ENCODE assay signal across 21 cellular contexts in the genomic region with DNA sequence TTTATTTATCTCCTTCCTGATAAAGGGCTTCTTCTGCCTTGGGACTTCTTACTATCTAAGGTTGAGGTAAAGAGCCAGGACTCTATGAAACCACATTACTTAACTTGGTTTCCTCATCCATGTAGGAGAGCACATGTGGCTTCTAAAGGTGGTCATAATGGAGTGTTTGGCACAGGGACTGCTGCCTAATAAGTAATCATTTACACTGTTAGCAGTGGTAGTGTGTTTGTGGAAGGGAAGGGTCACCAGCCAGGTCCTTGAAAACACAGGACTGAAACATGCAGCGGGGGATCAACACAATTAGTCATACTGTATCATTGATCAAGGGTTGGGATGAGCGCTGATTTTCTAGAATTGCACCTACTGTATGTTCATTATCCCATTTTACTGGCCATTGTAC. TPM values are rescaled to one million over a fixed set of nuclear protein-coding genes. Genes with fewer than 3 reads are reported as not detected.
DNase-seq lines count a peak whose midpoint lies in the region; ATAC-seq, FAIRE-seq and TF ChIP-seq lines count a peak whose summit lies in the region.
"Had no signal": no experiment of that assay in that cellular context is flagged by ENCODE, and none has a peak within 500 bp of the region (broad histone marks: within the 10 kb centered on the region; RNA-seq: fewer than 3 reads in every experiment).

No MANE protein-coding gene starts in this region.

- no peaks in the 10 kb centered on the region for H4K20me1 ChIP-seq in OCI-LY7 (ENCODE audit: insufficient read depth, low read length)

- DNase-seq in Caco-2 (no peak), LNCaP clone FGC (ENCODE audit: low read depth) (no peak), endothelial cell (ENCODE audit: low spot score) (no peak), pancreas (no peak), HUDEP-2 (lab: John Stamatoyannopoulos, UW; ENCODE audit: unreplicated experiment in 76 of 76) (no peak), OCI-LY7 (ENCODE audit: low spot score) (no peak), cortex of kidney (lab: John Stamatoyannopoulos, UW) (no peak), SW 1271 (lab: John Stamatoyannopoulos, UW) (no peak)
- DNase-seq: activated CD8-positive, alpha-beta memory T cell treated with anti-CD3 and anti-CD28 coated beads for 24 hours; activated naive CD4-positive, alpha-beta T cell; activated T-cell treated with anti-CD3 and anti-CD28 coated beads, Interleukin-2, amount 50 U/mL, for 4 hours; GDM1; HCEC 1CT; head of caudate nucleus; KBM-7; NCI-H1417 treated with DMSO at 0.1 percent for 48 hours; NCI-H2081; NCI-H2227 treated with DMSO at 0.1 percent for 48 hours; T-helper 2 cell had no signal

- peak; percentile 23 to 57 (median 43) for ATAC-seq in pancreas
- ATAC-seq: activated T-cell treated with anti-CD3 and anti-CD28 coated beads, Interleukin-2, amount 50 U/mL, for 4 hours; SK-N-SH treated with all-trans-retinoic acid at 6 μM for 48 hours had no signal

- H3K9me3 ChIP-seq in Caco-2 (no peaks in the 10 kb centered on the region), pancreas (no peaks in the 10 kb centered on the region), OCI-LY7 (ENCODE audit: low read length) (no peaks in the 10 kb centered on the region)

- H3K36me3 Mint-ChIP-seq in Caco-2 (ENCODE audit: insufficient read depth, unreplicated experiment) (peaks cover 10% of the 10 kb centered on the region), endothelial cell (ENCODE audit: low read depth, unreplicated experiment) (peaks cover 27% of the 10 kb centered on the region)

- H3K9me3 Mint-ChIP-seq in Caco-2 (ENCODE audit: unreplicated experiment) = no peaks in the 10 kb centered on the region
- no peaks in the 10 kb centered on the region for H3K9me3 Mint-ChIP-seq in endothelial cell (ENCODE audit: unreplicated experiment)
- H3K9me3 Mint-ChIP-seq: activated T-cell treated with anti-CD3 and anti-CD28 coated beads, Interleukin-2, amount 50 U/mL, for 4 hours; stimulated activated naive CD8-positive, alpha-beta T cell treated with anti-CD3 and anti-CD28 coated beads, Interleukin-15, Interleukin-2, amounts not matched to agents 100 ng/mL and 50 ng/mL, for 24 hours had no signal

- no peak for TF ChIP-seq CTCF in Caco-2 (IDR thresholded peaks at IDR 0.05; ENCODE audit: insufficient read depth in 1 of 2, low read depth in 1 of 2, low read length in 1 of 2, severe bottlenecking in 1 of 2, unreplicated experiment in 1 of 2)
- no peak for TF ChIP-seq CTCF in LNCaP clone FGC (IDR thresholded peaks at IDR 0.05; ENCODE audit: control insufficient read depth, extremely low read depth, insufficient read depth)
- no peak for TF ChIP-seq CTCF in endothelial cell (IDR thresholded peaks at IDR 0.05; ENCODE audit: unreplicated experiment)
- TF ChIP-seq CTCF in pancreas (IDR thresholded peaks at IDR 0.05) = no peak
- no peak for TF ChIP-seq CTCF in OCI-LY7 (conservative IDR thresholded peaks at IDR 0.05; ENCODE audit: low read length)

- H3K27me3 Mint-ChIP-seq in Caco-2 (ENCODE audit: insufficient read depth, unreplicated experiment) (no peaks in the 10 kb centered on the region), endothelial cell (ENCODE audit: unreplicated experiment) (peaks cover 3% of the 10 kb centered on the region)
- H3K27me3 Mint-ChIP-seq: stimulated activated naive CD8-positive, alpha-beta T cell treated with anti-CD3 and anti-CD28 coated beads, Interleukin-15, Interleukin-2, amounts not matched to agents 100 ng/mL and 50 ng/mL, for 24 hours had no signal

- WGBS in pancreas, 2 donors = 35 to 44% methylated on average over 2 of the region's 2 CpGs

- H3K4me1 Mint-ChIP-seq in Caco-2 (ENCODE audit: low read depth, unreplicated experiment) = peaks cover 12% of the 10 kb centered on the region
- peaks cover 33% of the 10 kb centered on the region for H3K4me1 Mint-ChIP-seq in endothelial cell (ENCODE audit: unreplicated experiment)

- BruUV-seq in Caco-2 (replicated peaks; lab: Mats Ljungman, UMichigan) = no TSS peak
- no TSS peak for BruUV-seq in OCI-LY7 (replicated peaks; lab: Mats Ljungman, UMichigan)

- FAIRE-seq in pancreas (lab: Jason Lieb, UNC) = no peak

- H3K4me1 ChIP-seq in Caco-2 (peaks cover 7% of the 10 kb centered on the region; the same call in 1 of the 2 replicates), pancreas (peaks cover 21 to 47% (median 47%) of the 10 kb centered on the region in 3 donors), OCI-LY7 (ENCODE audit: insufficient read depth, low read length, poor library complexity, severe bottlenecking) (peaks cover 11% of the 10 kb centered on the region)

- POLR2A ChIA-PET in Caco-2 (lab: Charles Lee) (no interaction called here), OCI-LY7 (lab: Charles Lee) (no interaction called here)

- H3K36me3 ChIP-seq in Caco-2 (ENCODE audit: control insufficient read depth, insufficient read depth, low read length) = peaks cover 2% of the 10 kb centered on the region; the same call in 1 of the 2 replicates
- H3K36me3 ChIP-seq in pancreas = peaks cover 0 to 3% (median 0%) of the 10 kb centered on the region in 3 donors
- H3K36me3 ChIP-seq in OCI-LY7 (ENCODE audit: insufficient read depth, low read length) = peaks cover 22% of the 10 kb centered on the region

- no peak overlapping the region for H2AFZ ChIP-seq in OCI-LY7 (ENCODE audit: low read length)

- no peaks in the 10 kb centered on the region for H3K9me2 ChIP-seq in OCI-LY7 (ENCODE audit: insufficient read depth, low read length)

- H3K27ac ChIP-seq in pancreas (peak overlapping the region in 1 of 4 donors; percentile 44), OCI-LY7 (ENCODE audit: low read depth, low read length, poor library complexity, severe bottlenecking) (no peak overlapping the region)

- no peaks in the 10 kb centered on the region for H3K27me3 ChIP-seq in Caco-2 (replicated peaks; ENCODE audit: control insufficient read depth, insufficient read depth, low read length)
- no peaks in the 10 kb centered on the region for H3K27me3 ChIP-seq in pancreas

- CTCF ChIA-PET in Caco-2 (lab: Charles Lee) (no interaction called here), OCI-LY7 (lab: Charles Lee; ENCODE audit: unreplicated experiment) (no interaction called here)

- H3K4me3 Mint-ChIP-seq in Caco-2 (ENCODE audit: unreplicated experiment) (no peak overlapping the region), endothelial cell (ENCODE audit: unreplicated experiment) (no peak overlapping the region)
- H3K4me3 Mint-ChIP-seq: activated T-cell treated with anti-CD3 and anti-CD28 coated beads, Interleukin-2, amount 50 U/mL, for 4 hours; stimulated activated naive CD8-positive, alpha-beta T cell treated with anti-CD3 and anti-CD28 coated beads, Interleukin-15, Interleukin-2, amounts not matched to agents 100 ng/mL and 50 ng/mL, for 24 hours had no signal

- peak overlapping the region; percentile 50 for H3K27ac Mint-ChIP-seq in Caco-2 (ENCODE audit: unreplicated experiment)
- peak overlapping the region; percentile 27 for H3K27ac Mint-ChIP-seq in endothelial cell (ENCODE audit: unreplicated experiment)
- H3K27ac Mint-ChIP-seq: stimulated activated naive CD8-positive, alpha-beta T cell treated with anti-CD3 and anti-CD28 coated beads, Interleukin-15, Interleukin-2, amounts not matched to agents 100 ng/mL and 50 ng/mL, for 24 hours had no signal

- no peak overlapping the region for H3K4me3 ChIP-seq in Caco-2 (ENCODE audit: low read depth, low read length)
- peak overlapping the region; percentile 42; the same call in 1 of the 2 replicates for H3K4me3 ChIP-seq in LNCaP clone FGC (ENCODE audit: low read depth, low read length)
- H3K4me3 ChIP-seq in pancreas = no peak overlapping the region
- no peak overlapping the region for H3K4me3 ChIP-seq in OCI-LY7 (ENCODE audit: low read depth, low read length, poor library complexity, severe bottlenecking)

- intact Hi-C loops in Caco-2 (cut with micrococcal nuclease; ENCODE audit: unreplicated experiment) = no loop called here
- intact Hi-C loops in pancreas (cut with DNase I) = no loop called here
- intact Hi-C loops in OCI-LY7 (cut with micrococcal nuclease; ENCODE audit: unreplicated experiment) = no loop called here

- no peak overlapping the region for H3K4me2 ChIP-seq in OCI-LY7 (ENCODE audit: low read length)

- peaks cover 31% of the 10 kb centered on the region; the same call in 1 of the 2 replicates for H3K79me2 ChIP-seq in OCI-LY7 (ENCODE audit: insufficient read depth, low read depth, low read length)

RNA-seq across cellular contexts. Expression of gene UCK2, which starts 59.6 kb away (rescaled TPM):
- total RNA-seq in Caco-2 (2022) (65.0 and 67.2 TPM in 2 replicates), endothelial cell (ENCODE audit: unreplicated experiment) (52.9 TPM), pancreas (10 to 100 TPM; 13.0 to 25.5 (median 17.0) TPM), OCI-LY7 (2022) (66.0 and 66.6 TPM in 2 replicates)
- 10 to 100 TPM; 10.6 to 11.1 TPM for polyA plus RNA-seq in pancreas
- total RNA-seq in OCI-LY7 (2014; rRNA removed; shearing (Covaris generic)) = 65.6 and 75.8 TPM in 2 replicates
